16 cellular contexts compared by ENCODE assay signal in genomic region chr3:141540531-141540930, GRCh38. TPM values are rescaled to one million over a fixed set of nuclear protein-coding genes. Genes with fewer than 3 reads are reported as not detected.
DNase-seq lines count a peak whose midpoint lies in the region; ATAC-seq, FAIRE-seq and TF ChIP-seq lines count a peak whose summit lies in the region.
"Had no signal": no experiment of that assay in that cellular context is flagged by ENCODE, and none has a peak within 500 bp of the region (broad histone marks: within the 10 kb centered on the region; RNA-seq: fewer than 3 reads in every experiment).

No MANE protein-coding gene starts in this region.

- in situ Hi-C loops in G401 (cut with HindIII; ENCODE audit: low sequenced_read_pairs), result no loop called here

- H3K27me3 ChIP-seq in CD4-positive, alpha-beta T cell (ENCODE audit: control insufficient read depth, insufficient read depth, low read length), result no peaks in the 10 kb centered on the region
- no peaks in the 10 kb centered on the region for H3K27me3 ChIP-seq in osteoblast (ENCODE audit: insufficient read depth, low read length)
- H3K27me3 ChIP-seq: BLaER1 treated with 17β-estradiol and CSF1 and Interleukin-3, amounts not matched to agents 10 nM and 100 nM; SJCRH30 had no signal

- H3K4me1 ChIP-seq in osteoblast (ENCODE audit: insufficient read depth, low read length), result peaks cover 22% of the 10 kb centered on the region
- H3K4me1 ChIP-seq: SJCRH30 had no signal

- peaks cover 36% of the 10 kb centered on the region for H3K36me3 ChIP-seq in osteoblast (ENCODE audit: insufficient read depth, low read length)

- H4K20me1 ChIP-seq in osteoblast (ENCODE audit: insufficient read depth, low read length), result no peaks in the 10 kb centered on the region
- H4K20me1 ChIP-seq: BLaER1 treated with 17β-estradiol and CSF1 and Interleukin-3, amounts not matched to agents 10 nM and 100 nM had no signal

- no peak overlapping the region for H2AFZ ChIP-seq in osteoblast (ENCODE audit: low read length)
- H2AFZ ChIP-seq: GM23248 had no signal

- H3K4me1 Mint-ChIP-seq in CD4-positive, alpha-beta T cell (ENCODE audit: low read depth), result peaks cover 76% of the 10 kb centered on the region
- H3K4me1 Mint-ChIP-seq in T-cell, result peaks cover 67 to 70% (median 67%) of the 10 kb centered on the region in 3 donors

- TF ChIP-seq CTCF in CD4-positive, alpha-beta T cell (IDR thresholded peaks at IDR 0.05), result no peak
- no peak for TF ChIP-seq CTCF in osteoblast (IDR thresholded peaks at IDR 0.05; ENCODE audit: extremely low read depth, low read depth, low read length)

- no peak for ATAC-seq in CD4-positive, alpha-beta T cell (ENCODE audit: poor library complexity)
- ATAC-seq in T-cell (replicated peaks in 1 of 4) (no peak), HG03460 (IDR thresholded peaks at IDR 0.05; ENCODE audit: unreplicated experiment) (no peak)

- POLR2A ChIA-PET in CD4-positive, alpha-beta T cell (lab: Charles Lee), result interaction anchor here (1.9 kb wide), 1 partner anchor 51 kb away, joined by 5 read pairs; no protein-coding TSS in a partner anchor
- POLR2A ChIA-PET in T-cell (lab: Charles Lee), result no interaction called here

- no peaks in the 10 kb centered on the region for H3K27me3 Mint-ChIP-seq in CD4-positive, alpha-beta T cell
- no peaks in the 10 kb centered on the region for H3K27me3 Mint-ChIP-seq in T-cell

- intact Hi-C loops in CD4-positive, alpha-beta T cell (cut with DNase I, micrococcal nuclease), result no loop called here

- no peak overlapping the region for H3K4me3 Mint-ChIP-seq in CD4-positive, alpha-beta T cell
- H3K4me3 Mint-ChIP-seq in T-cell, result no peak overlapping the region

- peaks cover 17% of the 10 kb centered on the region for H3K9me3 ChIP-seq in CD4-positive, alpha-beta T cell (ENCODE audit: control insufficient read depth, low read length)
- H3K9me3 ChIP-seq in osteoblast (ENCODE audit: low read depth, low read length), result no peaks in the 10 kb centered on the region

- no peak for DNase-seq in CD4-positive, alpha-beta T cell
- no peak for DNase-seq in T-cell
- no peak for DNase-seq in frontal cortex (ENCODE audit: low spot score in 2 of 2)
- DNase-seq in osteoblast (ENCODE audit: insufficient read length, low spot score, missing footprints), result peak; percentile 56
- DNase-seq in activated gamma-delta T cell treated with Interleukin-2 at 50 U/mL for 16 hours, result no peak
- DNase-seq in G401 (ENCODE audit: low spot score), result no peak
- DNase-seq: DMS79 treated with DMSO at 0.1 percent for 48 hours, GDM1, GM23248, NCI-H1092, NCI-H1694, NCI-H446, SJCRH30 had no signal

- FAIRE-seq in frontal cortex (lab: Jason Lieb, UNC), result peak; percentile 23

- H3K27ac ChIP-seq in CD4-positive, alpha-beta T cell (ENCODE audit: low read depth, low read length), result no peak overlapping the region
- no peak overlapping the region for H3K27ac ChIP-seq in osteoblast (ENCODE audit: low read depth, low read length)
- H3K27ac ChIP-seq: BLaER1 treated with 17β-estradiol and CSF1 and Interleukin-3, amounts not matched to agents 10 nM and 100 nM; GM23248; RWPE1; SJCRH30 had no signal

- peaks cover 88% of the 10 kb centered on the region for H3K36me3 Mint-ChIP-seq in CD4-positive, alpha-beta T cell (ENCODE audit: low read depth)
- H3K36me3 Mint-ChIP-seq in T-cell, result peaks cover 65% of the 10 kb centered on the region

- H3K79me2 ChIP-seq in osteoblast (ENCODE audit: insufficient read depth, low read length), result peaks cover 16% of the 10 kb centered on the region

- H3K4me3 ChIP-seq in osteoblast (ENCODE audit: insufficient read depth, low read length), result no peak overlapping the region
- H3K4me3 ChIP-seq: BLaER1 treated with 17β-estradiol and CSF1 and Interleukin-3, amounts not matched to agents 10 nM and 100 nM; GM23248; SJCRH30 had no signal

- no peak overlapping the region for H3K4me2 ChIP-seq in osteoblast (ENCODE audit: insufficient read depth, low read length)
- H3K4me2 ChIP-seq: BLaER1 treated with 17β-estradiol and CSF1 and Interleukin-3, amounts not matched to agents 10 nM and 100 nM had no signal

- CTCF ChIA-PET in CD4-positive, alpha-beta T cell (lab: Charles Lee), result interaction anchor here (1.0 kb wide), 2 partner anchors 12 to 42 kb away, joined by 3 read pairs; no protein-coding TSS in a partner anchor
- CTCF ChIA-PET in T-cell (lab: Charles Lee), result interaction anchor here in 1 of 2 donors (0.7 to 1.0 kb wide), 2 partner anchors 15 to 26 kb away, joined by 3 to 5 read pairs; no protein-coding TSS in a partner anchor

- peak overlapping the region; percentile 62 for H3K27ac Mint-ChIP-seq in CD4-positive, alpha-beta T cell
- H3K27ac Mint-ChIP-seq in T-cell, result peak overlapping the region; percentile 78 to 82

- H3K9me3 Mint-ChIP-seq in CD4-positive, alpha-beta T cell, result peaks cover 8% of the 10 kb centered on the region
- peaks cover 0 to 16% (median 11%) of the 10 kb centered on the region in 3 donors for H3K9me3 Mint-ChIP-seq in T-cell

RNA-seq across cellular contexts. Expression of gene RASA2, which starts 53.7 kb away (rescaled TPM):
- 10 to 100 TPM; 96.1 to 96.4 TPM for total RNA-seq in CD4-positive, alpha-beta T cell
- 10 to 100 TPM; 52.7 to 80.0 (median 62.6) TPM for total RNA-seq in T-cell
- total RNA-seq in frontal cortex, result 35.9 TPM
- 20.0 and 21.7 TPM in 2 replicates for total RNA-seq in osteoblast
- 6.4 and 10.2 TPM in 2 replicates for total RNA-seq in G401 (2014; rRNA removed; shearing (Covaris generic))
